In genomic region chrX:97215166-97215565, GRCh38 we compare ENCODE assay signal across 16 cellular contexts.
"Had no signal": no experiment of that assay in that cellular context is flagged by ENCODE, and none has a peak within 500 bp of the region (broad histone marks: within the 10 kb centered on the region; RNA-seq: fewer than 3 reads in every experiment).

No MANE protein-coding gene starts in this region.

- H3K36me3 ChIP-seq: colonic mucosa, esophagus squamous epithelium, lower lobe of right lung, right atrium auricular region, transverse colon, vagina had no signal

- H3K4me1 ChIP-seq: colonic mucosa, esophagus squamous epithelium, lower lobe of right lung, right atrium auricular region, transverse colon, vagina had no signal

- H3K4me3 ChIP-seq: colonic mucosa, esophagus squamous epithelium, lower lobe of right lung, right atrium auricular region, transverse colon, vagina had no signal

- ATAC-seq: lower lobe of right lung; stimulated activated naive CD8-positive, alpha-beta T cell treated with anti-CD3 and anti-CD28 coated beads, Interleukin-15, Interleukin-2, amounts not matched to agents 100 U/mL and 50 U/mL, for 24 hours had no signal

- H3K27me3 ChIP-seq: colonic mucosa, esophagus squamous epithelium, right atrium auricular region, transverse colon, vagina had no signal

- DNase-seq: activated CD4-positive, alpha-beta memory T cell treated with anti-CD3 and anti-CD28 coated beads, Interleukin-2, amount 10 ng/mL, durations not matched to agents 7 days and 5 days; activated CD4-positive, alpha-beta T cell treated with anti-CD3 and anti-CD28 coated beads for 36 hours; activated naive CD4-positive, alpha-beta T cell treated with anti-CD3 and anti-CD28 coated beads, Interleukin-2, amount 10 ng/mL, durations not matched to agents 7 days and 5 days; activated T-cell treated with anti-CD3 and anti-CD28 coated beads, Interleukin-2, amount 50 U/mL, for 24 hours; colonic mucosa; esophagus squamous epithelium; head of caudate nucleus; immature natural killer cell; lower lobe of right lung; nephron progenitor cell; occipital lobe; small intestine; stimulated activated naive CD8-positive, alpha-beta T cell treated with anti-CD3 and anti-CD28 coated beads, Interleukin-15, Interleukin-2, amounts not matched to agents 100 U/mL and 50 U/mL, for 24 hours; transverse colon had no signal

- H3K9me3 ChIP-seq: colonic mucosa, esophagus squamous epithelium, lower lobe of right lung, right atrium auricular region, transverse colon, vagina had no signal

- H3K27ac ChIP-seq: colonic mucosa, esophagus squamous epithelium, lower lobe of right lung, right atrium auricular region, transverse colon, vagina had no signal
